In the genomic region with DNA sequence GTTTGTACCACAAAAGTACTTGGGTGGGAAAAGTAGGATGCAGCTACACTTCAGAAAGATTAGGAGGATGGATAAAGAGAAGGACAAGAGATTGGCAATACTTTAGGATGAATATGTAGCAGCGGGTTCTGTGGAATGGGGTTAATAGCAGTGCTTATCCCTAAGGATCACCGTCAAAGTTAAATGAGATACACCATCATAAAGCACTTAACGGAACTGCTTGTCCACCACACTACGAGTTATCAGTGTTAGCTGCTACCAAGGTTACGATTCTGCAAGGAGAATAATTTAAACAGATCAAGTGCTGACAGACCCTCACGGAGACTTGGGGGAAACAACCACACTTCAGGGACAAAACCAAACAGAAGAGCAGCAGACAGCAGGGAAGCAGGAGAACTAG, we compare ENCODE assay signal across 1 cellular context.
TF ChIP-seq lines count a peak whose summit lies in the region.

No MANE protein-coding gene starts in this region.

TF ChIP-seq in H1, 55 proteins besides CTCF, POLR2A, EP300 and RAD21:
- no peak for TF ChIP-seq CREB1 (IDR thresholded peaks at IDR 0.05)
